8 cellular contexts compared by ENCODE assay signal in genomic region chr3:47989981-47990440, GRCh38. TPM values are rescaled to one million over a fixed set of nuclear protein-coding genes. Genes with fewer than 3 reads are reported as not detected.
A peak's percentile ranks its signal among the peaks of the same experiment; 100 is the strongest.
DNase-seq lines count a peak whose midpoint lies in the region; ATAC-seq, FAIRE-seq and TF ChIP-seq lines count a peak whose summit lies in the region.

No MANE protein-coding gene starts in this region.

- ATAC-seq in CD4-positive, alpha-beta T cell (ENCODE audit: poor library complexity), result peak; percentile 99
- ATAC-seq in GM21528 (IDR thresholded peaks at IDR 0.05; ENCODE audit: low FRiP score, unreplicated experiment), result no peak

- H4K5ac ChIP-seq in H9 (ENCODE audit: insufficient read length, low read depth, low read length), result no peak overlapping the region

- H4K20me1 ChIP-seq in H9 (ENCODE audit: control insufficient read depth, insufficient read depth, insufficient read length) (no peaks in the 10 kb centered on the region), keratinocyte (ENCODE audit: control insufficient read depth, extremely low read depth, insufficient read depth, low read length) (peaks cover 2% of the 10 kb centered on the region)

- H2BK15ac ChIP-seq in H9 (ENCODE audit: low read depth, low read length), result no peak overlapping the region

- intact Hi-C loops in CD4-positive, alpha-beta T cell (cut with DNase I, micrococcal nuclease), result loop anchor here (1.0 to 5.0 kb wide), 6 partner anchors 151 to 568 kb away; no protein-coding TSS in a partner anchor

- peak; percentile 92 for TF ChIP-seq CTCF in CD4-positive, alpha-beta T cell (IDR thresholded peaks at IDR 0.05)
- TF ChIP-seq CTCF in H9 (conservative IDR thresholded peaks at IDR 0.05) (peak; percentile 97), keratinocyte (optimal IDR thresholded peaks at IDR 0.05 in 1 of 3, IDR thresholded peaks at IDR 0.05 in 1 of 3, conservative IDR thresholded peaks at IDR 0.05 in 1 of 3; ENCODE audit: extremely low read depth in 1 of 3, insufficient read depth in 2 of 3, low read length in 3 of 3) (peak; percentile 79 to 97 (median 90))

- H3K79me1 ChIP-seq in H9 (ENCODE audit: insufficient read depth, low read depth, low read length, poor library complexity, severe bottlenecking), result no peaks in the 10 kb centered on the region

- H3K4me3 Mint-ChIP-seq in CD4-positive, alpha-beta T cell, result no peak overlapping the region
- no peak overlapping the region for H3K4me3 Mint-ChIP-seq in H9

- dilution Hi-C loops in keratinocyte (cut with MboI; ENCODE audit: extremely low pct_ligation_motif_present, low sequenced_read_pairs), result no loop called here

- CTCF ChIA-PET in CD4-positive, alpha-beta T cell (lab: Charles Lee), result interaction anchor here (0.6 to 2.0 kb wide), 27 partner anchors 9 to 665 kb away, joined by 3 to 23 read pairs (median 4); no protein-coding TSS in a partner anchor

- no peak overlapping the region for H2BK120ac ChIP-seq in H9 (ENCODE audit: low read depth, low read length, poor library complexity, severe bottlenecking)

- no peaks in the 10 kb centered on the region for H3K27me3 ChIP-seq in CD4-positive, alpha-beta T cell (ENCODE audit: control insufficient read depth, insufficient read depth, low read length)
- H3K27me3 ChIP-seq in H9 (ENCODE audit: insufficient read depth, low read length) (no peaks in the 10 kb centered on the region), keratinocyte (ENCODE audit: control insufficient read depth, extremely low read depth, insufficient read depth, low read length) (no peaks in the 10 kb centered on the region)

- peak; percentile 44 to 71 (median 58) for DNase-seq in CD4-positive, alpha-beta T cell
- DNase-seq in H9 (peak; percentile 76), NCI-H345 (lab: John Stamatoyannopoulos, UW) (peak; percentile 59), caudate nucleus (lab: John Stamatoyannopoulos, UW) (peak in 60 of 61 donors; percentile 7 to 94 (median 59)), keratinocyte (ENCODE audit: low read depth, low spot score) (peak; percentile 82)
- peak; percentile 19 to 47 (median 38) for DNase-seq in activated CD4-positive, CD25-positive, alpha-beta regulatory T cell (lab: John Stamatoyannopoulos, UW)
- DNase-seq in stimulated activated CD4-positive, alpha-beta T cell treated with anti-CD3 and anti-CD28 coated beads, Interleukin-1b, Interleukin-23, amount 100 ng/mL, for 24 hours (ENCODE audit: low read depth in 4 of 4, low spot score in 1 of 4), result peak; percentile 47 to 59 (median 50)

- H2AK5ac ChIP-seq in H9 (ENCODE audit: insufficient read length, low read length), result no peak overlapping the region

- no peaks in the 10 kb centered on the region for H3K9me3 ChIP-seq in CD4-positive, alpha-beta T cell (ENCODE audit: control insufficient read depth, low read length)
- H3K9me3 ChIP-seq in H9 (ENCODE audit: control insufficient read depth, low read depth, low read length) (no peaks in the 10 kb centered on the region), keratinocyte (ENCODE audit: control insufficient read depth, low read depth, low read length) (no peaks in the 10 kb centered on the region)

- peak; percentile 91 for FAIRE-seq in keratinocyte (lab: Jason Lieb, UNC)

- no peak overlapping the region for H3K23ac ChIP-seq in H9 (ENCODE audit: insufficient read length, low read depth, low read length)

- H3K4me2 ChIP-seq in H9 (ENCODE audit: insufficient read depth, insufficient read length, low read length) (no peak overlapping the region), keratinocyte (ENCODE audit: control insufficient read depth, extremely low read depth, insufficient read depth, low read depth, low read length) (no peak overlapping the region)

- POLR2A ChIA-PET in CD4-positive, alpha-beta T cell (lab: Charles Lee), result interaction anchor here (1.0 to 1.3 kb wide), 3 partner anchors 9 to 165 kb away, joined by 3 to 5 read pairs (median 4); no protein-coding TSS in a partner anchor

- no peaks in the 10 kb centered on the region for H3K4me1 ChIP-seq in H9 (ENCODE audit: insufficient read depth, low read length)
- H3K4me1 ChIP-seq in keratinocyte (ENCODE audit: control insufficient read depth, extremely low read depth, insufficient read depth, low read length), result peaks cover 6% of the 10 kb centered on the region

- H4K91ac ChIP-seq in H9 (ENCODE audit: insufficient read length, low read depth, low read length), result no peak overlapping the region

- H2AFZ ChIP-seq in H9 (ENCODE audit: low read length) (no peak overlapping the region), keratinocyte (ENCODE audit: control insufficient read depth, low read length) (no peak overlapping the region)

- H3K9me3 Mint-ChIP-seq in CD4-positive, alpha-beta T cell, result no peaks in the 10 kb centered on the region
- no peaks in the 10 kb centered on the region for H3K9me3 Mint-ChIP-seq in H9

- H2BK5ac ChIP-seq in H9 (ENCODE audit: insufficient read length, low read length), result no peak overlapping the region

- no peak overlapping the region for H2BK12ac ChIP-seq in H9 (ENCODE audit: insufficient read length, low read depth, low read length)

- WGBS in H9 (ENCODE audit: extremely low coverage, insufficient read length, low lambda C conversion rate), result no CpG with 5 or more reads among the region's 2 CpGs

- H3K56ac ChIP-seq in H9 (ENCODE audit: insufficient read length, low read depth, low read length), result no peak overlapping the region

- H3K9ac ChIP-seq in H9 (ENCODE audit: extremely low read depth, insufficient read length, low read length), result no peak overlapping the region
- H3K9ac ChIP-seq in keratinocyte (ENCODE audit: control insufficient read depth, extremely low read depth, insufficient read depth, low read length), result no peak overlapping the region

- H3K18ac ChIP-seq in H9 (ENCODE audit: insufficient read length, low read depth, low read length), result no peak overlapping the region

- H3K9me1 ChIP-seq in keratinocyte (ENCODE audit: control insufficient read depth, extremely low read depth, insufficient read depth, low read length), result no peaks in the 10 kb centered on the region

- no peaks in the 10 kb centered on the region for H3K27me3 Mint-ChIP-seq in CD4-positive, alpha-beta T cell
- H3K27me3 Mint-ChIP-seq in H9 (ENCODE audit: low read depth), result no peaks in the 10 kb centered on the region

- H3K4me3 ChIP-seq in keratinocyte (ENCODE audit: control insufficient read depth in 2 of 3, extremely low read depth in 1 of 3, insufficient read depth in 2 of 3, low read depth in 1 of 3, low read length in 3 of 3), result no peak overlapping the region

- no peak overlapping the region for H4K8ac ChIP-seq in H9 (replicated peaks; ENCODE audit: insufficient read length, low read depth, low read length)

- H3K23me2 ChIP-seq in H9 (ENCODE audit: insufficient read length, low read depth, low read length, poor library complexity, severe bottlenecking), result no peaks in the 10 kb centered on the region

- H3K27ac ChIP-seq in CD4-positive, alpha-beta T cell (ENCODE audit: low read depth, low read length), result no peak overlapping the region
- no peak overlapping the region for H3K27ac ChIP-seq in H9 (ENCODE audit: insufficient read length, low read depth, low read length)
- peak overlapping the region; percentile 30 for H3K27ac ChIP-seq in caudate nucleus (ENCODE audit: low read depth, low read length)
- peak overlapping the region; percentile 33 for H3K27ac ChIP-seq in keratinocyte (ENCODE audit: control insufficient read depth, insufficient read depth, low read length)

- H3K79me2 ChIP-seq in H9 (ENCODE audit: insufficient read depth, low read length) (no peaks in the 10 kb centered on the region), keratinocyte (ENCODE audit: control insufficient read depth, insufficient read depth, low read length) (peaks cover 58% of the 10 kb centered on the region)

- H2BK20ac ChIP-seq in H9 (ENCODE audit: low read depth, low read length, poor library complexity, severe bottlenecking), result no peak overlapping the region

- H3K36me3 ChIP-seq in keratinocyte (ENCODE audit: control insufficient read depth in 2 of 2, extremely low read depth in 1 of 2, insufficient read depth in 2 of 2, low read length in 2 of 2), result peaks cover 7 to 23% of the 10 kb centered on the region in 2 experiments

- H3T11ph ChIP-seq in H9 (ENCODE audit: low read length), result no peak overlapping the region

- H3K36me3 Mint-ChIP-seq in CD4-positive, alpha-beta T cell (ENCODE audit: low read depth), result peaks cover 5% of the 10 kb centered on the region
- peaks cover 6 to 18% (median 7%) of the 10 kb centered on the region in 3 experiments; a peak in 5 of 7 replicates for H3K36me3 Mint-ChIP-seq in H9 (ENCODE audit: insufficient read depth in 1 of 3, low read depth in 3 of 3)

- no peak overlapping the region for H3K4ac ChIP-seq in H9 (ENCODE audit: low read depth, low read length)

- H3K27ac Mint-ChIP-seq in CD4-positive, alpha-beta T cell, result no peak overlapping the region
- H3K27ac Mint-ChIP-seq in H9, result peak overlapping the region in 1 of 3 experiments; percentile 36; a peak in 1 of 7 replicates

- H3K14ac ChIP-seq in H9 (ENCODE audit: insufficient read depth, low read length), result no peak overlapping the region

- H3K4me1 Mint-ChIP-seq in CD4-positive, alpha-beta T cell (ENCODE audit: low read depth), result peaks cover 5% of the 10 kb centered on the region
- peaks cover 11 to 13% of the 10 kb centered on the region in 2 experiments for H3K4me1 Mint-ChIP-seq in H9

RNA-seq across cellular contexts. Expression of gene MAP4, which starts 26.2 kb away (rescaled TPM):
- total RNA-seq in CD4-positive, alpha-beta T cell, result 10 to 100 TPM; 42.2 to 42.6 TPM
- 138 and 140 TPM in 2 replicates for total RNA-seq in H9 (2021)
- 82.5 to 180 TPM (median 110 TPM) in 3 replicates for polyA plus RNA-seq in keratinocyte
- polyA plus RNA-seq in keratinocyte (2011; ENCODE audit: low read depth), result 307 TPM
- 132 and 141 TPM in 2 replicates for polyA plus RNA-seq in keratinocyte (2011; cell fraction: cytosol; rRNA removed)
- 308 and 352 TPM in 2 replicates for polyA plus RNA-seq in keratinocyte (2011; cell fraction: nucleus; rRNA removed)
- 146 and 210 TPM in 2 replicates for polyA plus RNA-seq in keratinocyte (2012; ENCODE audit: low replicate concordance)
- 121 to 236 TPM (median 162 TPM) in 3 replicates for polyA minus RNA-seq in keratinocyte
- polyA minus RNA-seq in keratinocyte (2011; cell fraction: cytosol; rRNA and poly(A)+ RNA removed), result 121 TPM
- 163 and 317 TPM in 2 replicates for polyA minus RNA-seq in keratinocyte (2011; cell fraction: nucleus; rRNA and poly(A)+ RNA removed)

Comparison
In these comparisons a context has a peak if more than half of its experiments do, and no peak if none do; other contexts are left out.
1. H3K27ac ChIP-seq: peak in caudate nucleus (single experiment) and keratinocyte (single experiment); none in CD4-positive, alpha-beta T cell (single experiment) and H9 (single experiment).
2. Peak in every context shown above with its lines, with median percentiles within 50 percentile points of each other: DNase-seq and CTCF ChIP-seq.